ENCODE assay signal across 9 cellular contexts in the genomic region with DNA sequence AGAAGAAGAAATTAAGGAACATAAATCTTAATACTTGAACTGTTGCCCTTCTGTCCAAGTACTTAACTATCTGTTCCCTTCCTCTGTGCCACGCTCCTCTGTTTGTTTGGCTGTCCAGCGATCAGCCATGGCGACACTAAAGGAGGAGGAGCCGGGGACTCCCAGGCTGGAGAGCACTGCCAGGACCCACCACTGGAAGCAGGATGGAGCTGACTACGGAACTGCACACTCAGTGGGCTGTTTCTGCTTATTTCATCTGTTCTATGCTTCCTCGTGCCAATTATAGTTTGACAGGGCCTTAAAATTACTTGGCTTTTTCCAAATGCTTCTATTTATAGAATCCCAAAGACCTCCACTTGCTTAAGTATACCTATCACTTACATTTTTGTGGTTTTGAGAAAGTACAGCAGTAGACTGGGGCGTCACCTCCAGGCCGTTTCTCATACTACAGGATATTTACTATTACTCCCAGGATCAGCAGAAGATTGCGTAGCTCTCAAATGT. TPM values are rescaled to one million over a fixed set of nuclear protein-coding genes. Genes with fewer than 3 reads are reported as not detected.
DNase-seq lines count a peak whose midpoint lies in the region; ATAC-seq, FAIRE-seq and TF ChIP-seq lines count a peak whose summit lies in the region.
"Had no signal": no experiment of that assay in that cellular context is flagged by ENCODE, and none has a peak within 500 bp of the region (broad histone marks: within the 10 kb centered on the region; RNA-seq: fewer than 3 reads in every experiment).

No MANE protein-coding gene starts in this region.

- intact Hi-C loops in sciatic nerve (cut with DNase I): no loop called here

- peaks cover 0 to 31% (median 9%) of the 10 kb centered on the region in 11 experiments; a peak in 12 of 22 replicates for H4K20me1 ChIP-seq in BLaER1 treated with 17β-estradiol and CSF1 and Interleukin-3, amounts not matched to agents 10 nM and 100 nM

- TF ChIP-seq POLR2A in H54 (IDR thresholded peaks at IDR 0.05; ENCODE audit: low read depth, low read length): no peak

- TF ChIP-seq CTCF in foreskin keratinocyte (conservative IDR thresholded peaks at IDR 0.05): peak; percentile 37

- peak overlapping the region in 2 of 11 experiments; percentile 4 to 70; a peak in 4 of 22 replicates for H3K27ac ChIP-seq in BLaER1 treated with 17β-estradiol and CSF1 and Interleukin-3, amounts not matched to agents 10 nM and 100 nM
- no peak overlapping the region for H3K27ac ChIP-seq in foreskin keratinocyte
- H3K27ac ChIP-seq: parathyroid adenoma had no signal

- H3K36me3 ChIP-seq in BLaER1 treated with 17β-estradiol and CSF1 and Interleukin-3, amounts not matched to agents 10 nM and 100 nM: peaks cover 9 to 96% (median 74%) of the 10 kb centered on the region in 11 experiments

- peaks cover 0 to 17% (median 5%) of the 10 kb centered on the region in 11 experiments; a peak in 7 of 22 replicates for H3K9me3 ChIP-seq in BLaER1 treated with 17β-estradiol and CSF1 and Interleukin-3, amounts not matched to agents 10 nM and 100 nM (replicated peaks in 1 of 11)

- DNase-seq in H54 (ENCODE audit: insufficient read length, low spot score) (peak; percentile 83), SW 1271 (lab: John Stamatoyannopoulos, UW) (peak; percentile 8 to 34), foreskin keratinocyte (no peak), sciatic nerve (ENCODE audit: low spot score) (no peak)

- ATAC-seq in foreskin keratinocyte (peak; percentile 42), sciatic nerve (peak; percentile 92), HG02840 (IDR thresholded peaks at IDR 0.05; ENCODE audit: low FRiP score, unreplicated experiment) (no peak), HG03196 (IDR thresholded peaks at IDR 0.05; ENCODE audit: unreplicated experiment) (no peak), HG03469 (IDR thresholded peaks at IDR 0.05; ENCODE audit: unreplicated experiment) (no peak)

- peak overlapping the region in 7 of 11 experiments; percentile 13 to 64 (median 49); a peak in 11 of 22 replicates for H3K4me2 ChIP-seq in BLaER1 treated with 17β-estradiol and CSF1 and Interleukin-3, amounts not matched to agents 10 nM and 100 nM

- no peak overlapping the region for H3K9ac ChIP-seq in BLaER1 treated with 17β-estradiol and CSF1 and Interleukin-3, amounts not matched to agents 10 nM and 100 nM
- H3K9ac ChIP-seq: parathyroid adenoma had no signal

- FAIRE-seq in H54 (lab: Jason Lieb, UNC): peak; percentile 78

- peaks cover 0 to 8% (median 0%) of the 10 kb centered on the region in 11 experiments; a peak in 2 of 22 replicates for H3K27me3 ChIP-seq in BLaER1 treated with 17β-estradiol and CSF1 and Interleukin-3, amounts not matched to agents 10 nM and 100 nM
- H3K27me3 ChIP-seq in foreskin keratinocyte: peaks cover 42% of the 10 kb centered on the region

- no peak overlapping the region for H3K4me3 ChIP-seq in BLaER1 treated with 17β-estradiol and CSF1 and Interleukin-3, amounts not matched to agents 10 nM and 100 nM

- H3K4me1 ChIP-seq in BLaER1 treated with 17β-estradiol and CSF1 and Interleukin-3, amounts not matched to agents 10 nM and 100 nM: peaks cover 29 to 49% (median 38%) of the 10 kb centered on the region in 10 experiments
- H3K4me1 ChIP-seq in foreskin keratinocyte: no peaks in the 10 kb centered on the region
- H3K4me1 ChIP-seq: parathyroid adenoma had no signal

RNA-seq across cellular contexts. Expression of a gene that starts 17.1 kb away (rescaled TPM):
- total RNA-seq in foreskin keratinocyte: not detected in 2 replicates
- not detected in 2 replicates for polyA plus RNA-seq in foreskin keratinocyte
- total RNA-seq in sciatic nerve: 4.7 TPM

Comparison
In these comparisons a context has a peak if more than half of its experiments do, and no peak if none do; other contexts are left out.
1. DNase-seq: peak in H54 (single experiment) and SW 1271 (2 of 2); none in foreskin keratinocyte (0 of 2) and sciatic nerve (single experiment).
2. ATAC-seq: peak in foreskin keratinocyte (single experiment) and sciatic nerve (single experiment); none in HG02840 (single experiment), HG03196 (single experiment) and HG03469 (single experiment).